10 cellular contexts compared by ENCODE assay signal in the genomic region with DNA sequence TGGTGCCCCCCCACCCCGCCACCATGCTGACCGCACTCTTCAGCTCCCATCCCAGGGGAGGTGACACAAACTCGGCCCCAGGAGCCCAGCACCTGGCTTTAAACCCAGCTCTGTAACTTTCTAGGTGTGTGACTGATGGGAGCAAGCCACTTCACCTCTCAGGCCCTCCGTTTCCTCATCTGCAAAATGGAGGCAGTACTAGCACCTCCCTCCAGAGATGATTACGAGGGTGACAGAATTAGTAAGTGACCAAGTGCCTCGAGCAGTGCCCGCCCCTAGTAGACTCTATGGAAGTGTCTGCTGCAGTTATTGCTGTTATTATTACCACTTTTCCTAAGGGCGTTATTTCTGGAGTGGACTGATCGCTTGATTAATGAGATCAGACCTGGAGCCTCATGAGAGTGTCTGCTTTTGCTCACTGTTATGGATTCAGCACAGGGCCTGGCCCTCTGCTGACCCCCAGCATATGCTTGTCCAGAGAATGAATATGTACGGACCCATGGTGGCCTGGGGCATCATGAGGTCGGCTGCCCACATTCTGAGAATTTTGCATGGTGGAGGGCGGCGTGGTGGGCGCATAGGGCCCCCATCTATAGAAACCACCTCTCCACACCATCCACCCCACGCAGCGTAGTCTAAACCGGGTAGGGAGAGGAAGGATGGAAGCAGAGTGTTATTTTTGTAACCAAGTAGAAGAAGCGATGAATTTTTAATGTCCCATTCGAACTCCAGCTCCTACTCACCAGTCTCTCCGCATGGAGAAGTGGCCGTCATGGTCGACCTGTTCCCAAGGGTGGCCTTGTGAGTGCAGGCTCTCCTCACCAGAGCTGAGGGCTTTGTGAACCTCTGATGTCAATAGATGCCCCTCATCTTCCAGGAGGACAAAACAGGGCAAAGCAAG. TPM values are rescaled to one million over a fixed set of nuclear protein-coding genes. Genes with fewer than 3 reads are reported as not detected.
DNase-seq lines count a peak whose midpoint lies in the region; ATAC-seq and TF ChIP-seq lines count a peak whose summit lies in the region.
"Had no signal": no experiment of that assay in that cellular context is flagged by ENCODE, and none has a peak within 500 bp of the region (broad histone marks: within the 10 kb centered on the region; RNA-seq: fewer than 3 reads in every experiment).

No MANE protein-coding gene starts in this region.

- H3K36me3 Mint-ChIP-seq in central memory CD8-positive, alpha-beta T cell (ENCODE audit: insufficient read depth), result peaks cover 17% of the 10 kb centered on the region

- H3K9me3 ChIP-seq in MM.1S (replicated peaks; ENCODE audit: insufficient read depth, low read length) (no peaks in the 10 kb centered on the region), mucosa of stomach (ENCODE audit: control insufficient read depth, low read length) (no peaks in the 10 kb centered on the region), thyroid gland (no peaks in the 10 kb centered on the region)

- H3K36me3 ChIP-seq in MM.1S (replicated peaks; ENCODE audit: insufficient read depth, low read length), result no peaks in the 10 kb centered on the region; the same call in 1 of the 2 replicates
- H3K36me3 ChIP-seq in mucosa of stomach (ENCODE audit: control insufficient read depth, insufficient read depth, low read length), result peaks cover 23% of the 10 kb centered on the region
- no peaks in the 10 kb centered on the region for H3K36me3 ChIP-seq in thyroid gland

- no peak for ATAC-seq in central memory CD8-positive, alpha-beta T cell (replicated peaks; ENCODE audit: extremely low read depth, poor library complexity, severe bottlenecking)
- ATAC-seq in HG03571 (IDR thresholded peaks at IDR 0.05; ENCODE audit: unreplicated experiment), result no peak

- no peaks in the 10 kb centered on the region for H3K27me3 ChIP-seq in MM.1S (replicated peaks; ENCODE audit: insufficient read depth, low read length)
- H3K27me3 ChIP-seq in mucosa of stomach (ENCODE audit: control insufficient read depth, insufficient read depth, low read length), result no peaks in the 10 kb centered on the region
- H3K27me3 ChIP-seq in thyroid gland, result no peaks in the 10 kb centered on the region

- H3K4me2 ChIP-seq in MM.1S (ENCODE audit: low read depth, low read length), result peak overlapping the region; percentile 55; the same call in 1 of the 2 replicates

- H3K27ac ChIP-seq in MM.1S (ENCODE audit: low read length), result no peak overlapping the region
- H3K27ac ChIP-seq in thyroid gland, result peak overlapping the region; percentile 82 to 89 (median 83)

- no peak overlapping the region for H2AFZ ChIP-seq in MM.1S (ENCODE audit: low read length)

- no peaks in the 10 kb centered on the region for H3K9me2 ChIP-seq in MM.1S (replicated peaks; ENCODE audit: insufficient read depth, low read length)

- H3K9ac ChIP-seq in MM.1S (ENCODE audit: low read length) (no peak overlapping the region), mucosa of stomach (ENCODE audit: low read length) (peak overlapping the region; percentile 23)

- H3K4me3 Mint-ChIP-seq in central memory CD8-positive, alpha-beta T cell, result peak overlapping the region; percentile 69

- H3K4me3 ChIP-seq in MM.1S (ENCODE audit: low read length), result no peak overlapping the region
- H3K4me3 ChIP-seq in mucosa of stomach (ENCODE audit: low read length), result no peak overlapping the region
- no peak overlapping the region for H3K4me3 ChIP-seq in thyroid gland (replicated peaks in 1 of 3)

- H3F3A ChIP-seq in MM.1S (ENCODE audit: insufficient read depth, low read length), result no peaks in the 10 kb centered on the region

- no peak for DNase-seq in MM.1S
- no peak for DNase-seq in central memory CD8-positive, alpha-beta T cell (ENCODE audit: low spot score in 2 of 2)
- peak; percentile 88 to 91 for DNase-seq in thyroid gland
- no peak for DNase-seq in HPDE6-E6E7 (ENCODE audit: extremely low spot score)
- no peak for DNase-seq in MV-4-11 (lab: John Stamatoyannopoulos, UW)
- DNase-seq: NCI-H2171; stimulated activated naive CD4-positive, alpha-beta T cell; SW 1271 had no signal

- H4K20me1 ChIP-seq in MM.1S (ENCODE audit: insufficient read depth, low read length), result no peaks in the 10 kb centered on the region

- peak in 1 of 2 donors; percentile 12 for TF ChIP-seq POLR2A in thyroid gland (IDR thresholded peaks at IDR 0.05)

- no peak for TF ChIP-seq CTCF in MM.1S (IDR thresholded peaks at IDR 0.05; ENCODE audit: low read length)
- no peak for TF ChIP-seq CTCF in thyroid gland (IDR thresholded peaks at IDR 0.05)

- H3K27me3 Mint-ChIP-seq in central memory CD8-positive, alpha-beta T cell, result no peaks in the 10 kb centered on the region

- H3K4me1 Mint-ChIP-seq in central memory CD8-positive, alpha-beta T cell, result peaks cover 78% of the 10 kb centered on the region

- peaks cover 89% of the 10 kb centered on the region for H3K79me2 ChIP-seq in MM.1S (ENCODE audit: low read length)

- H3K4me1 ChIP-seq in MM.1S (ENCODE audit: low read length) (peaks cover 25% of the 10 kb centered on the region), mucosa of stomach (ENCODE audit: control insufficient read depth, insufficient read depth, low read length) (peaks cover 97% of the 10 kb centered on the region), thyroid gland (peaks cover 82 to 97% of the 10 kb centered on the region in 2 donors)

- intact Hi-C loops in thyroid gland (cut with DNase I), result no loop called here

- 46 to 51% methylated on average over 22 of the region's 22 CpGs for WGBS in thyroid gland, 2 donors

- H3K9me3 Mint-ChIP-seq in central memory CD8-positive, alpha-beta T cell, result no peaks in the 10 kb centered on the region

- H3K27ac Mint-ChIP-seq in central memory CD8-positive, alpha-beta T cell (ENCODE audit: low read depth), result peak overlapping the region; percentile 76

RNA-seq across cellular contexts. Expression of gene CAPN12, which starts 48.2 kb away (rescaled TPM):
- 1 to 10 TPM in 2 of 4 donors, not detected in 2; 1.6 to 2.0 TPM for total RNA-seq in thyroid gland

RNA-seq across cellular contexts. Expression of gene ACTN4, which starts 48.6 kb away (rescaled TPM):
- 100 to 1,000 TPM; 191 to 479 (median 365) TPM for total RNA-seq in thyroid gland

Comparison
In these comparisons a context has a peak if more than half of its experiments do, and no peak if none do; other contexts are left out.
1. DNase-seq: peak in thyroid gland (2 of 2); none in MM.1S (single experiment), central memory CD8-positive, alpha-beta T cell (0 of 2), HPDE6-E6E7 (single experiment) and MV-4-11 (single experiment).